ENCODE assay signal across 1 cellular context in genomic region chr14:22837059-22837749, GRCh38.
A peak's percentile ranks its signal among the peaks of the same experiment; 100 is the strongest.
TF ChIP-seq lines count a peak whose summit lies in the region.

No MANE protein-coding gene starts in this region.

TF ChIP-seq in HepG2, 621 proteins besides CTCF, POLR2A, EP300 and RAD21 (continued from another document):
- TF ChIP-seq, protein P1, sequence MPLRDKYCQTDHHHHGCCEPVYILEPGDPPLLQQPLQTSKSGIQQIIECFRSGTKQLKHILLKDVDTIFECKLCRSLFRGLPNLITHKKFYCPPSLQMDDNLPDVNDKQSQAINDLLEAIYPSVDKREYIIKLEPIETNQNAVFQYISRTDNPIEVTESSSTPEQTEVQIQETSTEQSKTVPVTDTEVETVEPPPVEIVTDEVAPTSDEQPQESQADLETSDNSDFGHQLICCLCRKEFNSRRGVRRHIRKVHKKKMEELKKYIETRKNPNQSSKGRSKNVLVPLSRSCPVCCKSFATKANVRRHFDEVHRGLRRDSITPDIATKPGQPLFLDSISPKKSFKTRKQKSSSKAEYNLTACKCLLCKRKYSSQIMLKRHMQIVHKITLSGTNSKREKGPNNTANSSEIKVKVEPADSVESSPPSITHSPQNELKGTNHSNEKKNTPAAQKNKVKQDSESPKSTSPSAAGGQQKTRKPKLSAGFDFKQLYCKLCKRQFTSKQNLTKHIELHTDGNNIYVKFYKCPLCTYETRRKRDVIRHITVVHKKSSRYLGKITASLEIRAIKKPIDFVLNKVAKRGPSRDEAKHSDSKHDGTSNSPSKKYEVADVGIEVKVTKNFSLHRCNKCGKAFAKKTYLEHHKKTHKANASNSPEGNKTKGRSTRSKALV (CRISPR knock-in tag; IDR thresholded peaks at IDR 0.05) = peak; percentile 98
- TF ChIP-seq, protein P2, sequence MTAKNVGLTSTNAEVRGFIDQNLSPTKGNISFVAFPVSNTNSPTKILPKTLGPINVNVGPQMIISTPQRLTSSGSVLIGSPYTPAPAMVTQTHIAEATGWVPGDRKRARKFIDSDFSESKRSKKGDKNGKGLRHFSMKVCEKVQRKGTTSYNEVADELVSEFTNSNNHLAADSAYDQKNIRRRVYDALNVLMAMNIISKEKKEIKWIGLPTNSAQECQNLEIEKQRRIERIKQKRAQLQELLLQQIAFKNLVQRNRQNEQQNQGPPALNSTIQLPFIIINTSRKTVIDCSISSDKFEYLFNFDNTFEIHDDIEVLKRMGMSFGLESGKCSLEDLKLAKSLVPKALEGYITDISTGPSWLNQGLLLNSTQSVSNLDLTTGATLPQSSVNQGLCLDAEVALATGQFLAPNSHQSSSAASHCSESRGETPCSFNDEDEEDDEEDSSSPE (CRISPR knock-in tag; IDR thresholded peaks at IDR 0.05) = peak; percentile 92
- TF ChIP-seq, protein P3, sequence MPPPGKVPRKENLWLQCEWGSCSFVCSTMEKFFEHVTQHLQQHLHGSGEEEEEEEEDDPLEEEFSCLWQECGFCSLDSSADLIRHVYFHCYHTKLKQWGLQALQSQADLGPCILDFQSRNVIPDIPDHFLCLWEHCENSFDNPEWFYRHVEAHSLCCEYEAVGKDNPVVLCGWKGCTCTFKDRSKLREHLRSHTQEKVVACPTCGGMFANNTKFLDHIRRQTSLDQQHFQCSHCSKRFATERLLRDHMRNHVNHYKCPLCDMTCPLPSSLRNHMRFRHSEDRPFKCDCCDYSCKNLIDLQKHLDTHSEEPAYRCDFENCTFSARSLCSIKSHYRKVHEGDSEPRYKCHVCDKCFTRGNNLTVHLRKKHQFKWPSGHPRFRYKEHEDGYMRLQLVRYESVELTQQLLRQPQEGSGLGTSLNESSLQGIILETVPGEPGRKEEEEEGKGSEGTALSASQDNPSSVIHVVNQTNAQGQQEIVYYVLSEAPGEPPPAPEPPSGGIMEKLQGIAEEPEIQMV (CRISPR knock-in tag; IDR thresholded peaks at IDR 0.05; ENCODE audit: low read depth) = peak; percentile 81
- TF ChIP-seq XBP1 (CRISPR knock-in tag; IDR thresholded peaks at IDR 0.05) (no peak), NR2F2 (IDR thresholded peaks at IDR 0.05; ENCODE audit: borderline replicate concordance, low read depth) (no peak; the same call in 1 of the 2 replicates), ZNF709 (CRISPR knock-in tag; IDR thresholded peaks at IDR 0.05) (peak; percentile 84; the same call in 1 of the 2 replicates), ZNF3 (CRISPR knock-in tag; IDR thresholded peaks at IDR 0.05) (no peak), ETV5 (CRISPR knock-in tag; IDR thresholded peaks at IDR 0.05; ENCODE audit: borderline replicate concordance) (peak; percentile 55), JUND (CRISPR knock-in tag; IDR thresholded peaks at IDR 0.05) (no peak), RFXAP (CRISPR knock-in tag; IDR thresholded peaks at IDR 0.05; ENCODE audit: borderline replicate concordance) (0 out of 2 replicates have a peak, but pooled peaks have one; percentile 6), BRF2 (CRISPR knock-in tag; IDR thresholded peaks at IDR 0.05) (no peak; the same call in none of the 2 replicates), NRL (CRISPR knock-in tag; IDR thresholded peaks at IDR 0.05; ENCODE audit: borderline replicate concordance) (peak; percentile 78; the same call in 1 of the 2 replicates), RNF2 (conservative IDR thresholded peaks at IDR 0.05; ENCODE audit: low read depth) (peak; percentile 78; the same call in 1 of the 2 replicates), RCOR2 (CRISPR knock-in tag; IDR thresholded peaks at IDR 0.05) (no peak), MED13 (CRISPR knock-in tag; IDR thresholded peaks at IDR 0.05) (0 out of 2 replicates have a peak, but pooled peaks have one; percentile 36), DDIT3 (CRISPR knock-in tag; IDR thresholded peaks at IDR 0.05) (no peak), CBFB (CRISPR knock-in tag; IDR thresholded peaks at IDR 0.05) (0 out of 2 replicates have a peak, but pooled peaks have one; percentile 16), MXD4 (CRISPR knock-in tag; IDR thresholded peaks at IDR 0.05) (peak; percentile 68), ZNF83 (CRISPR knock-in tag; IDR thresholded peaks at IDR 0.05; ENCODE audit: borderline replicate concordance) (peak; percentile 70; the same call in 1 of the 2 replicates), THRA (CRISPR knock-in tag; IDR thresholded peaks at IDR 0.05; ENCODE audit: borderline replicate concordance) (no peak), PHF21A (CRISPR knock-in tag; IDR thresholded peaks at IDR 0.05) (no peak), HMG20B (CRISPR knock-in tag; conservative IDR thresholded peaks at IDR 0.05) (0 out of 2 replicates have a peak, but pooled peaks have one; percentile 9), SSRP1 (CRISPR knock-in tag; IDR thresholded peaks at IDR 0.05) (no peak), ZFX (CRISPR knock-in tag; IDR thresholded peaks at IDR 0.05; ENCODE audit: low read depth) (peak; percentile 89), MNT (IDR thresholded peaks at IDR 0.05) (no peak), ZNF275 (CRISPR knock-in tag; IDR thresholded peaks at IDR 0.05; ENCODE audit: borderline replicate concordance) (no peak)
- TF ChIP-seq, protein P4, sequence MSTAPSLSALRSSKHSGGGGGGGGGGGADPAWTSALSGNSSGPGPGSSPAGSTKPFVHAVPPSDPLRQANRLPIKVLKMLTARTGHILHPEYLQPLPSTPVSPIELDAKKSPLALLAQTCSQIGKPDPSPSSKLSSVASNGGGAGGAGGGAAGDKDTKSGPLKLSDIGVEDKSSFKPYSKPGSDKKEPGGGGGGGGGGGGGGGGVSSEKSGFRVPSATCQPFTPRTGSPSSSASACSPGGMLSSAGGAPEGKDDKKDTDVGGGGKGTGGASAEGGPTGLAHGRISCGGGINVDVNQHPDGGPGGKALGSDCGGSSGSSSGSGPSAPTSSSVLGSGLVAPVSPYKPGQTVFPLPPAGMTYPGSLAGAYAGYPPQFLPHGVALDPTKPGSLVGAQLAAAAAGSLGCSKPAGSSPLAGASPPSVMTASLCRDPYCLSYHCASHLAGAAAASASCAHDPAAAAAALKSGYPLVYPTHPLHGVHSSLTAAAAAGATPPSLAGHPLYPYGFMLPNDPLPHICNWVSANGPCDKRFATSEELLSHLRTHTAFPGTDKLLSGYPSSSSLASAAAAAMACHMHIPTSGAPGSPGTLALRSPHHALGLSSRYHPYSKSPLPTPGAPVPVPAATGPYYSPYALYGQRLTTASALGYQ (CRISPR knock-in tag; IDR thresholded peaks at IDR 0.05) = no peak
- TF ChIP-seq, protein P5, sequence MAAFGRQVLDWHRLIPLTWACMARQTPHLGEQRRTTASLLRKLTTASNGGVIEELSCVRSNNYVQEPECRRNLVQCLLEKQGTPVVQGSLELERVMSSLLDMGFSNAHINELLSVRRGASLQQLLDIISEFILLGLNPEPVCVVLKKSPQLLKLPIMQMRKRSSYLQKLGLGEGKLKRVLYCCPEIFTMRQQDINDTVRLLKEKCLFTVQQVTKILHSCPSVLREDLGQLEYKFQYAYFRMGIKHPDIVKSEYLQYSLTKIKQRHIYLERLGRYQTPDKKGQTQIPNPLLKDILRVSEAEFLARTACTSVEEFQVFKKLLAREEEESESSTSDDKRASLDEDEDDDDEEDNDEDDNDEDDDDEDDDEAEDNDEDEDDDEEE (CRISPR knock-in tag; IDR thresholded peaks at IDR 0.05) = no peak
